16 cellular contexts compared by ENCODE assay signal in the genomic region with DNA sequence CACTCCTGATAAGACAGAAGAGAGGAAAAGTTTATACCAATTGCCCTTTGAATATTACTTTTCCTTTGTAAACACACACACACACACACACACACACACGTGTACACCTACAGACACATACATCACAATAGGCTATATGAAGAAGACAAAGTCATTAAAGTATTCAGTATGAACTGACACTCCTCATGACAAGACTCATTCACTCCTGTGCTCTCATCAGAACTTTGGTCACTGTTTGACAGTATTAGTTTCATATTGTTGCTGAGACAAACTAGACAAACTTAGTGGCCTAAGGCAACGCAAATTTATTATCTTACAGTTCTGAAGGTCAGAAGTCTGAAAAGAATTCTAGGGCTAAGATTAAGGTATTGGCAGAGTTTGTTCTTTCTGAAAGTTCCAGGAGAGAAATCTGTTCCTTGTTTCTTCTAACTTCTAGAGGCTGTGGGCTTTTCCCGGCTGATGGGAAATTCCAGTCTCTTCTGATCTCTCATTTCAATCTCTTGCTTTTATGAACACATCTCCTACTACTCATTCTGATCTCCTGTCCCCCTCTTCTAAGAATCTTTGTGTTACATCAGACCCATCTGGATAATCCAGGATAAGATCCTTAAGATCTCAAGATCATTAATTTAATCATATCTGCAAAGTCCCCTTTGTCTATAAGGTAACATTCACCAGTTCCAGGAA.
DNase-seq lines count a peak whose midpoint lies in the region; ATAC-seq lines count a peak whose summit lies in the region.
"Had no signal": no experiment of that assay in that cellular context is flagged by ENCODE, and none has a peak within 500 bp of the region (broad histone marks: within the 10 kb centered on the region; RNA-seq: fewer than 3 reads in every experiment).

No MANE protein-coding gene starts in this region.

- no peak overlapping the region for H3K4me3 Mint-ChIP-seq in activated CD4-positive, alpha-beta memory T cell treated with anti-CD3 and anti-CD28 coated beads for 36 hours
- H3K4me3 Mint-ChIP-seq in activated CD4-positive, alpha-beta memory T cell treated with anti-CD3 and anti-CD28 coated beads, Interleukin-2, amount 10 ng/mL, durations not matched to agents 7 days and 5 days: no peak overlapping the region
- H3K4me3 Mint-ChIP-seq in stimulated activated naive CD8-positive, alpha-beta T cell treated with anti-CD3 and anti-CD28 coated beads, Interleukin-15, Interleukin-2, amounts not matched to agents 100 ng/mL and 50 ng/mL, for 24 hours: no peak overlapping the region
- H3K4me3 Mint-ChIP-seq: T-cell had no signal

- CTCF ChIA-PET in activated CD4-positive, alpha-beta memory T cell treated with anti-CD3 and anti-CD28 coated beads for 36 hours (lab: Charles Lee): no interaction called here
- CTCF ChIA-PET in activated CD4-positive, alpha-beta memory T cell treated with anti-CD3 and anti-CD28 coated beads, Interleukin-2, amount 10 ng/mL, durations not matched to agents 7 days and 5 days (lab: Charles Lee): interaction anchor here (0.7 kb wide), 1 partner anchor 101 kb away, joined by 6 read pairs; no protein-coding TSS in a partner anchor

- POLR2A ChIA-PET in activated CD4-positive, alpha-beta memory T cell treated with anti-CD3 and anti-CD28 coated beads for 36 hours (lab: Charles Lee): no interaction called here
- POLR2A ChIA-PET in activated CD4-positive, alpha-beta memory T cell treated with anti-CD3 and anti-CD28 coated beads, Interleukin-2, amount 10 ng/mL, durations not matched to agents 7 days and 5 days (lab: Charles Lee): no interaction called here

- H3K36me3 Mint-ChIP-seq in activated CD4-positive, alpha-beta memory T cell treated with anti-CD3 and anti-CD28 coated beads for 36 hours: no peaks in the 10 kb centered on the region
- H3K36me3 Mint-ChIP-seq in activated CD4-positive, alpha-beta memory T cell treated with anti-CD3 and anti-CD28 coated beads, Interleukin-2, amount 10 ng/mL, durations not matched to agents 7 days and 5 days (ENCODE audit: low read depth): no peaks in the 10 kb centered on the region
- H3K36me3 Mint-ChIP-seq in stimulated activated naive CD8-positive, alpha-beta T cell treated with anti-CD3 and anti-CD28 coated beads, Interleukin-15, Interleukin-2, amounts not matched to agents 100 ng/mL and 50 ng/mL, for 24 hours (ENCODE audit: low read depth): no peaks in the 10 kb centered on the region
- H3K36me3 Mint-ChIP-seq: activated naive CD4-positive, alpha-beta T cell treated with anti-CD3 and anti-CD28 coated beads, Interleukin-2, amount 50 U/mL, for 72 hours; T-cell had no signal

- peak overlapping the region; percentile 5 for H3K27ac Mint-ChIP-seq in activated CD4-positive, alpha-beta memory T cell treated with anti-CD3 and anti-CD28 coated beads for 36 hours
- no peak overlapping the region for H3K27ac Mint-ChIP-seq in activated CD4-positive, alpha-beta memory T cell treated with anti-CD3 and anti-CD28 coated beads, Interleukin-2, amount 10 ng/mL, durations not matched to agents 7 days and 5 days
- H3K27ac Mint-ChIP-seq in stimulated activated naive CD8-positive, alpha-beta T cell treated with anti-CD3 and anti-CD28 coated beads, Interleukin-15, Interleukin-2, amounts not matched to agents 100 ng/mL and 50 ng/mL, for 24 hours: peak overlapping the region; percentile 2
- H3K27ac Mint-ChIP-seq: activated naive CD4-positive, alpha-beta T cell treated with anti-CD3 and anti-CD28 coated beads, Interleukin-2, amount 50 U/mL, for 72 hours; T-cell had no signal

- H3K9me3 Mint-ChIP-seq in activated CD4-positive, alpha-beta memory T cell treated with anti-CD3 and anti-CD28 coated beads for 36 hours: no peaks in the 10 kb centered on the region
- no peaks in the 10 kb centered on the region for H3K9me3 Mint-ChIP-seq in activated CD4-positive, alpha-beta memory T cell treated with anti-CD3 and anti-CD28 coated beads, Interleukin-2, amount 10 ng/mL, durations not matched to agents 7 days and 5 days
- H3K9me3 Mint-ChIP-seq in stimulated activated naive CD8-positive, alpha-beta T cell treated with anti-CD3 and anti-CD28 coated beads, Interleukin-15, Interleukin-2, amounts not matched to agents 100 ng/mL and 50 ng/mL, for 24 hours: no peaks in the 10 kb centered on the region
- H3K9me3 Mint-ChIP-seq: activated naive CD4-positive, alpha-beta T cell treated with anti-CD3 and anti-CD28 coated beads, Interleukin-2, amount 50 U/mL, for 72 hours; T-cell had no signal

- intact Hi-C loops in activated CD4-positive, alpha-beta memory T cell treated with anti-CD3 and anti-CD28 coated beads for 36 hours (cut with micrococcal nuclease): loop anchor here (2.0 to 10.0 kb wide), 3 partner anchors 16 to 716 kb away; partner anchors contain the start of genes HACE1 and PREP
- intact Hi-C loops in posterior vena cava (cut with DNase I): no loop called here

- no peak for DNase-seq in activated CD4-positive, alpha-beta memory T cell treated with anti-CD3 and anti-CD28 coated beads for 36 hours
- DNase-seq in activated CD4-positive, alpha-beta memory T cell treated with anti-CD3 and anti-CD28 coated beads, Interleukin-2, amount 10 ng/mL, durations not matched to agents 7 days and 5 days: no peak
- no peak for DNase-seq in middle frontal gyrus (ENCODE audit: extremely low spot score, low spot score)
- no peak for DNase-seq in activated CD4-positive, alpha-beta T cell treated with anti-CD3 and anti-CD28 coated beads, Interleukin-2, amount 50 U/mL, for 1 hour
- no peak for DNase-seq in posterior vena cava (ENCODE audit: low spot score)
- DNase-seq: 8988T; activated CD4-positive, alpha-beta T cell treated with anti-CD3 and anti-CD28 coated beads, Interleukin-2, amount 50 U/mL, for 48 hours; COR-L47; Karpas-422; NCI-H2107; sigmoid colon; T-cell had no signal

- peaks cover 17% of the 10 kb centered on the region for H3K4me1 Mint-ChIP-seq in activated CD4-positive, alpha-beta memory T cell treated with anti-CD3 and anti-CD28 coated beads for 36 hours (ENCODE audit: low read depth)
- peaks cover 15% of the 10 kb centered on the region for H3K4me1 Mint-ChIP-seq in activated CD4-positive, alpha-beta memory T cell treated with anti-CD3 and anti-CD28 coated beads, Interleukin-2, amount 10 ng/mL, durations not matched to agents 7 days and 5 days
- H3K4me1 Mint-ChIP-seq in stimulated activated naive CD8-positive, alpha-beta T cell treated with anti-CD3 and anti-CD28 coated beads, Interleukin-15, Interleukin-2, amounts not matched to agents 100 ng/mL and 50 ng/mL, for 24 hours (ENCODE audit: low read depth): peaks cover 10% of the 10 kb centered on the region

- ATAC-seq in HG02610 (IDR thresholded peaks at IDR 0.05; ENCODE audit: unreplicated experiment) (peak; percentile 93), HG03565 (IDR thresholded peaks at IDR 0.05; ENCODE audit: unreplicated experiment) (peak; percentile 64)
- ATAC-seq: T-cell had no signal

- H3K27me3 Mint-ChIP-seq in activated CD4-positive, alpha-beta memory T cell treated with anti-CD3 and anti-CD28 coated beads for 36 hours: no peaks in the 10 kb centered on the region
- H3K27me3 Mint-ChIP-seq in activated CD4-positive, alpha-beta memory T cell treated with anti-CD3 and anti-CD28 coated beads, Interleukin-2, amount 10 ng/mL, durations not matched to agents 7 days and 5 days: no peaks in the 10 kb centered on the region
- H3K27me3 Mint-ChIP-seq in stimulated activated naive CD8-positive, alpha-beta T cell treated with anti-CD3 and anti-CD28 coated beads, Interleukin-15, Interleukin-2, amounts not matched to agents 100 ng/mL and 50 ng/mL, for 24 hours: no peaks in the 10 kb centered on the region
- H3K27me3 Mint-ChIP-seq: T-cell had no signal
